ENCODE assay signal across 10 cellular contexts in the genomic region with DNA sequence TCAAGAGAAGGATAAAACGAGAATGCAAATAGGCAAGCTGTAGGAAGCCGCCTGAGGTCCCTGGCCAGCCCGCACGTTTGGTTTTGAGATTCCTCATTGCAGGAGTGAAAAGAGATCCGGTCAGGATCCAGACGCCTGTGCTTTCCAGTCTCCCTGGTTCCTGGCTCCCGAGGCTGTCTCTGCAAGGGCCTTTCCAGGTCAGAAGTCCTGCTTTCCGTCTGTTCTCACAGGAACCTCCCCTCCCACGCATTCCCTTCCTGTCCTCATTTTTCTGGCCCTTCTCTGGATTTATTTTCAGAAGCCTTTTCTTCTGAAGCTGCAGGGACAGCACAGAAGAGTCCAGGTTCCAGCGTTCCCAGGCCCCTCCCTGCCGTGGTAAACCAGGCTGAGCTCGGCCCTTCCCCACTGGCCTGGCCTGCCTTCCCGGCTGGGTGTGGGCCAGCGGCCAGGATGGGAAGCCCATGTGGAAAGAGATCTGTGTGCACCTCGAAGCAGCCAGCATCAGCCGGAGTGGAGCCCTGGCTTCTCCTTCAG. TPM values are rescaled to one million over a fixed set of nuclear protein-coding genes. Genes with fewer than 3 reads are reported as not detected.
A peak's percentile ranks its signal among the peaks of the same experiment; 100 is the strongest.
DNase-seq lines count a peak whose midpoint lies in the region; ATAC-seq lines count a peak whose summit lies in the region.
"Had no signal": no experiment of that assay in that cellular context is flagged by ENCODE, and none has a peak within 500 bp of the region (broad histone marks: within the 10 kb centered on the region; RNA-seq: fewer than 3 reads in every experiment).

No MANE protein-coding gene starts in this region.

- peaks cover 10 to 11% of the 10 kb centered on the region in 2 donors for H3K9me3 Mint-ChIP-seq in activated naive CD4-positive, alpha-beta T cell treated with anti-CD3 and anti-CD28 coated beads, Interleukin-2, amount 50 U/mL, for 72 hours

- no peaks in the 10 kb centered on the region for H3K36me3 Mint-ChIP-seq in activated naive CD4-positive, alpha-beta T cell treated with anti-CD3 and anti-CD28 coated beads, Interleukin-2, amount 50 U/mL, for 72 hours

- H3K27me3 ChIP-seq in rectal smooth muscle tissue (ENCODE audit: control insufficient read depth, insufficient read depth, low read length) = no peaks in the 10 kb centered on the region

- no peak overlapping the region for H3K9ac ChIP-seq in rectal smooth muscle tissue (ENCODE audit: low read length)

- H3K27ac Mint-ChIP-seq in activated naive CD4-positive, alpha-beta T cell treated with anti-CD3 and anti-CD28 coated beads, Interleukin-2, amount 50 U/mL, for 72 hours = no peak overlapping the region

- DNase-seq in EH (ENCODE audit: low read depth) (peak; percentile 53), cerebellum (ENCODE audit: low spot score) (peak; percentile 88), kidney glomerular epithelial cell (lab: John Stamatoyannopoulos, UW) (peak; percentile 45), germinal center (ENCODE audit: low spot score) (no peak), D341Med (ENCODE audit: low spot score) (no peak)
- DNase-seq in activated naive CD4-positive, alpha-beta T cell treated with anti-CD3 and anti-CD28 coated beads, Interleukin-2, amount 50 U/mL, for 72 hours (ENCODE audit: low spot score in 2 of 2) = no peak
- DNase-seq: activated T-cell treated with anti-CD3 and anti-CD28 coated beads, Interleukin-2, amount 50 U/mL, for 48 hours had no signal

- H3K4me3 ChIP-seq in rectal smooth muscle tissue (ENCODE audit: low read length) = peak overlapping the region; percentile 22

- H3K36me3 ChIP-seq in rectal smooth muscle tissue (ENCODE audit: control insufficient read depth, insufficient read depth, low read length) = no peaks in the 10 kb centered on the region

- peaks cover 5% of the 10 kb centered on the region for H3K4me1 ChIP-seq in rectal smooth muscle tissue (ENCODE audit: control insufficient read depth, insufficient read depth, low read length)

- peak overlapping the region; percentile 47 for H3K27ac ChIP-seq in rectal smooth muscle tissue (ENCODE audit: low read depth, low read length)
- H3K27ac ChIP-seq: C4-2B had no signal

- no peak for ATAC-seq in activated naive CD4-positive, alpha-beta T cell treated with anti-CD3 and anti-CD28 coated beads, Interleukin-2, amount 50 U/mL, for 72 hours
- no peak for ATAC-seq in GM21737 (IDR thresholded peaks at IDR 0.05; ENCODE audit: unreplicated experiment)

RNA-seq across cellular contexts. Expression of gene TMEM242, which starts 54.0 kb away (rescaled TPM):
- total RNA-seq in cerebellum = 12.5 TPM
- total RNA-seq in activated naive CD4-positive, alpha-beta T cell treated with anti-CD3 and anti-CD28 coated beads, Interleukin-2, amount 50 U/mL, for 72 hours = 1 to 10 TPM; 4.8 to 8.4 TPM

Comparison
In these comparisons a context has a peak if more than half of its experiments do, and no peak if none do; other contexts are left out.
1. DNase-seq: peak in EH (single experiment), cerebellum (single experiment) and kidney glomerular epithelial cell (single experiment); none in germinal center (single experiment), activated naive CD4-positive, alpha-beta T cell treated with anti-CD3 and anti-CD28 coated beads, Interleukin-2, amount 50 U/mL, for 72 hours (0 of 2) and D341Med (single experiment).